28 cellular contexts compared by ENCODE assay signal in genomic region chr6:111779031-111779430, GRCh38.
DNase-seq lines count a peak whose midpoint lies in the region; ATAC-seq and TF ChIP-seq lines count a peak whose summit lies in the region.
"Had no signal": no experiment of that assay in that cellular context is flagged by ENCODE, and none has a peak within 500 bp of the region (broad histone marks: within the 10 kb centered on the region; RNA-seq: fewer than 3 reads in every experiment).

No MANE protein-coding gene starts in this region.

- H3K4me3 ChIP-seq in CD8-positive, alpha-beta T cell (ENCODE audit: low read depth, low read length) = no peak overlapping the region
- H3K4me3 ChIP-seq in gastroesophageal sphincter = no peak overlapping the region
- H3K4me3 ChIP-seq: A549, mucosa of descending colon, pancreas, skin epidermis, testis had no signal

- H3K4me3 Mint-ChIP-seq in activated CD8-positive, alpha-beta memory T cell treated with anti-CD3 and anti-CD28 coated beads, Interleukin-2, amount 10 ng/mL, durations not matched to agents 7 days and 5 days = peak overlapping the region; percentile 69
- H3K4me3 Mint-ChIP-seq in CD8-positive, alpha-beta T cell = no peak overlapping the region
- H3K4me3 Mint-ChIP-seq in activated T-helper 2 cell treated with anti-CD3 and anti-CD28 coated beads, Interferon-gamma antibody, Interleukin-2, Interleukin-4, amounts not matched to agents 10 μg/mL and 5 μg/mL and 100 μg/mL, durations not matched to agents 14 hours and 24 hours and 36 hours (ENCODE audit: low read depth) = no peak overlapping the region
- H3K4me3 Mint-ChIP-seq in naive thymus-derived CD8-positive, alpha-beta T cell = no peak overlapping the region
- H3K4me3 Mint-ChIP-seq: activated naive CD8-positive, alpha-beta T cell treated with anti-CD3 and anti-CD28 coated beads, Interleukin-2, amount 10 ng/mL, durations not matched to agents 7 days and 5 days had no signal

- peaks cover 41% of the 10 kb centered on the region for H3K36me3 Mint-ChIP-seq in activated CD8-positive, alpha-beta memory T cell treated with anti-CD3 and anti-CD28 coated beads, Interleukin-2, amount 10 ng/mL, durations not matched to agents 7 days and 5 days
- H3K36me3 Mint-ChIP-seq in CD8-positive, alpha-beta T cell = peaks cover 67% of the 10 kb centered on the region
- peaks cover 84% of the 10 kb centered on the region for H3K36me3 Mint-ChIP-seq in activated T-helper 2 cell treated with anti-CD3 and anti-CD28 coated beads, Interferon-gamma antibody, Interleukin-2, Interleukin-4, amounts not matched to agents 10 μg/mL and 5 μg/mL and 100 μg/mL, durations not matched to agents 14 hours and 24 hours and 36 hours (ENCODE audit: low read depth)
- H3K36me3 Mint-ChIP-seq in naive thymus-derived CD8-positive, alpha-beta T cell = peaks cover 0 to 37% (median 0%) of the 10 kb centered on the region in 3 donors

- no peaks in the 10 kb centered on the region for H3K9me3 ChIP-seq in CD8-positive, alpha-beta T cell (ENCODE audit: low read length)
- no peaks in the 10 kb centered on the region for H3K9me3 ChIP-seq in gastroesophageal sphincter
- H3K9me3 ChIP-seq: A549, mucosa of descending colon, pancreas, testis had no signal

- POLR2A ChIA-PET in CD8-positive, alpha-beta T cell (lab: Charles Lee) = interaction anchor here (0.7 to 1.5 kb wide), 3 partner anchors 9 to 89 kb away, joined by 3 to 5 read pairs (median 3); no protein-coding TSS in a partner anchor
- POLR2A ChIA-PET in naive thymus-derived CD8-positive, alpha-beta T cell (lab: Charles Lee) = interaction anchor here (1.0 to 1.2 kb wide), 2 partner anchors 17 to 26 kb away, joined by 3 to 7 read pairs; no protein-coding TSS in a partner anchor

- H3K4me1 Mint-ChIP-seq in activated CD8-positive, alpha-beta memory T cell treated with anti-CD3 and anti-CD28 coated beads, Interleukin-2, amount 10 ng/mL, durations not matched to agents 7 days and 5 days = peaks cover 93% of the 10 kb centered on the region
- peaks cover 96% of the 10 kb centered on the region for H3K4me1 Mint-ChIP-seq in CD8-positive, alpha-beta T cell (ENCODE audit: low read depth)
- H3K4me1 Mint-ChIP-seq in activated T-helper 2 cell treated with anti-CD3 and anti-CD28 coated beads, Interferon-gamma antibody, Interleukin-2, Interleukin-4, amounts not matched to agents 10 μg/mL and 5 μg/mL and 100 μg/mL, durations not matched to agents 14 hours and 24 hours and 36 hours (ENCODE audit: low read depth) = peaks cover 78% of the 10 kb centered on the region
- H3K4me1 Mint-ChIP-seq in naive thymus-derived CD8-positive, alpha-beta T cell = peaks cover 39 to 99% (median 95%) of the 10 kb centered on the region in 4 donors

- peaks cover 84% of the 10 kb centered on the region for H3K4me1 ChIP-seq in CD8-positive, alpha-beta T cell (ENCODE audit: insufficient read depth, low read length)
- peaks cover 0 to 53% (median 6%) of the 10 kb centered on the region in 3 donors for H3K4me1 ChIP-seq in gastroesophageal sphincter
- H3K4me1 ChIP-seq: A549, pancreas had no signal

- no peak for TF ChIP-seq POLR2A in gastroesophageal sphincter (IDR thresholded peaks at IDR 0.05)

- TF ChIP-seq CTCF in CD8-positive, alpha-beta T cell (IDR thresholded peaks at IDR 0.05) = no peak
- TF ChIP-seq CTCF in gastroesophageal sphincter (IDR thresholded peaks at IDR 0.05) = no peak

- 97 to 100% methylated on average over 3 of the region's 3 CpGs for WGBS in gastroesophageal sphincter (ENCODE audit: low coverage in 1 of 2), 2 donors

- ATAC-seq in activated CD8-positive, alpha-beta memory T cell treated with anti-CD3 and anti-CD28 coated beads, Interleukin-2, amount 10 ng/mL, durations not matched to agents 7 days and 5 days = no peak
- ATAC-seq in CD8-positive, alpha-beta T cell = no peak
- ATAC-seq in naive thymus-derived CD8-positive, alpha-beta T cell = no peak
- ATAC-seq in gastroesophageal sphincter = no peak
- ATAC-seq: A549, mucosa of descending colon, pancreas had no signal

- no peak for DNase-seq in activated CD8-positive, alpha-beta memory T cell treated with anti-CD3 and anti-CD28 coated beads, Interleukin-2, amount 10 ng/mL, durations not matched to agents 7 days and 5 days
- DNase-seq in activated CD8-positive, alpha-beta memory T cell treated with anti-CD3 and anti-CD28 coated beads, Interleukin-2, amount 50 U/mL, for 4 hours = no peak
- DNase-seq in CD8-positive, alpha-beta T cell = no peak
- DNase-seq in activated T-helper 2 cell treated with anti-CD3 and anti-CD28 coated beads, Interferon-gamma antibody, Interleukin-2, Interleukin-4, amounts not matched to agents 10 μg/mL and 5 μg/mL and 100 μg/mL, durations not matched to agents 14 hours and 24 hours and 36 hours (ENCODE audit: low spot score) = no peak
- DNase-seq in naive thymus-derived CD8-positive, alpha-beta T cell = no peak
- DNase-seq in NK-92 (lab: John Stamatoyannopoulos, UW; ENCODE audit: unreplicated experiment) (no peak), DMS114 treated with DMSO at 0.1 percent for 48 hours (lab: John Stamatoyannopoulos, UW; ENCODE audit: unreplicated experiment) (no peak)
- DNase-seq: activated CD4-positive, alpha-beta T cell treated with anti-CD3 and anti-CD28 coated beads, Interleukin-2, amount 50 U/mL, for 4 hours; activated naive CD8-positive, alpha-beta T cell treated with anti-CD3 and anti-CD28 coated beads, Interleukin-2, amount 10 ng/mL, durations not matched to agents 7 days and 5 days; caudate nucleus; cortex of kidney; effector memory CD4-positive, alpha-beta T cell; erythroblast; KBM-7; mammary epithelial cell; mucosa of descending colon; NCI-H1092 treated with DMSO at 0.1 percent for 48 hours; NCI-H1694 treated with DMSO at 0.1 percent for 48 hours; NCI-H2171 treated with DMSO at 0.1 percent for 48 hours; NCI-H510A; pancreas; retina; SIG-M5; stimulated activated naive CD4-positive, alpha-beta T cell; testis had no signal

- peak overlapping the region; percentile 89 for H3K27ac Mint-ChIP-seq in activated CD8-positive, alpha-beta memory T cell treated with anti-CD3 and anti-CD28 coated beads, Interleukin-2, amount 10 ng/mL, durations not matched to agents 7 days and 5 days
- peak overlapping the region; percentile 91 for H3K27ac Mint-ChIP-seq in CD8-positive, alpha-beta T cell
- H3K27ac Mint-ChIP-seq in activated T-helper 2 cell treated with anti-CD3 and anti-CD28 coated beads, Interferon-gamma antibody, Interleukin-2, Interleukin-4, amounts not matched to agents 10 μg/mL and 5 μg/mL and 100 μg/mL, durations not matched to agents 14 hours and 24 hours and 36 hours = peak overlapping the region; percentile 66
- peak overlapping the region in 9 of 10 donors; percentile 46 to 96 (median 85) for H3K27ac Mint-ChIP-seq in naive thymus-derived CD8-positive, alpha-beta T cell

- CTCF ChIA-PET in activated CD8-positive, alpha-beta memory T cell treated with anti-CD3 and anti-CD28 coated beads, Interleukin-2, amount 10 ng/mL, durations not matched to agents 7 days and 5 days (lab: Charles Lee) = interaction anchor here (0.7 to 6.4 kb wide), 12 partner anchors 10 to 211 kb away, joined by 3 to 52 read pairs (median 4); no protein-coding TSS in a partner anchor
- CTCF ChIA-PET in CD8-positive, alpha-beta T cell (lab: Charles Lee) = interaction anchor here (1.1 to 1.7 kb wide), 4 partner anchors 18 to 217 kb away, joined by 4 to 6 read pairs (median 4); no protein-coding TSS in a partner anchor

- no peaks in the 10 kb centered on the region for H3K27me3 ChIP-seq in CD8-positive, alpha-beta T cell (ENCODE audit: insufficient read depth, low read length)
- no peaks in the 10 kb centered on the region for H3K27me3 ChIP-seq in gastroesophageal sphincter
- H3K27me3 ChIP-seq: pancreas, testis had no signal

- H3K9me3 Mint-ChIP-seq in activated CD8-positive, alpha-beta memory T cell treated with anti-CD3 and anti-CD28 coated beads, Interleukin-2, amount 10 ng/mL, durations not matched to agents 7 days and 5 days (ENCODE audit: low read depth) = no peaks in the 10 kb centered on the region
- H3K9me3 Mint-ChIP-seq in CD8-positive, alpha-beta T cell = no peaks in the 10 kb centered on the region
- no peaks in the 10 kb centered on the region for H3K9me3 Mint-ChIP-seq in activated T-helper 2 cell treated with anti-CD3 and anti-CD28 coated beads, Interferon-gamma antibody, Interleukin-2, Interleukin-4, amounts not matched to agents 10 μg/mL and 5 μg/mL and 100 μg/mL, durations not matched to agents 14 hours and 24 hours and 36 hours
- H3K9me3 Mint-ChIP-seq in naive thymus-derived CD8-positive, alpha-beta T cell = no peaks in the 10 kb centered on the region
- H3K9me3 Mint-ChIP-seq: activated naive CD8-positive, alpha-beta T cell treated with anti-CD3 and anti-CD28 coated beads, Interleukin-2, amount 10 ng/mL, durations not matched to agents 7 days and 5 days had no signal

- no peaks in the 10 kb centered on the region for H3K36me3 ChIP-seq in CD8-positive, alpha-beta T cell (ENCODE audit: insufficient read depth, low read length)
- H3K36me3 ChIP-seq in gastroesophageal sphincter = no peaks in the 10 kb centered on the region
- H3K36me3 ChIP-seq: pancreas had no signal

- H3K27ac ChIP-seq in CD8-positive, alpha-beta T cell (ENCODE audit: low read depth, low read length) = no peak overlapping the region
- no peak overlapping the region for H3K27ac ChIP-seq in gastroesophageal sphincter
- H3K27ac ChIP-seq: A549, pancreas, testis had no signal

- TF ChIP-seq EP300 in gastroesophageal sphincter (IDR thresholded peaks at IDR 0.05) = no peak

- no peaks in the 10 kb centered on the region for H3K27me3 Mint-ChIP-seq in activated CD8-positive, alpha-beta memory T cell treated with anti-CD3 and anti-CD28 coated beads, Interleukin-2, amount 10 ng/mL, durations not matched to agents 7 days and 5 days
- H3K27me3 Mint-ChIP-seq in CD8-positive, alpha-beta T cell (ENCODE audit: low read depth) = no peaks in the 10 kb centered on the region
- H3K27me3 Mint-ChIP-seq in activated T-helper 2 cell treated with anti-CD3 and anti-CD28 coated beads, Interferon-gamma antibody, Interleukin-2, Interleukin-4, amounts not matched to agents 10 μg/mL and 5 μg/mL and 100 μg/mL, durations not matched to agents 14 hours and 24 hours and 36 hours (ENCODE audit: low read depth) = no peaks in the 10 kb centered on the region
- H3K27me3 Mint-ChIP-seq in naive thymus-derived CD8-positive, alpha-beta T cell = no peaks in the 10 kb centered on the region
- H3K27me3 Mint-ChIP-seq: activated naive CD8-positive, alpha-beta T cell treated with anti-CD3 and anti-CD28 coated beads, Interleukin-2, amount 10 ng/mL, durations not matched to agents 7 days and 5 days had no signal

- intact Hi-C loops in CD8-positive, alpha-beta T cell (cut with DNase I, micrococcal nuclease) = loop anchor here in 1 of 2 experiments (2.0 kb wide), 1 partner anchor 16 kb away; no protein-coding TSS in a partner anchor
- intact Hi-C loops in activated T-helper 2 cell treated with anti-CD3 and anti-CD28 coated beads, Interferon-gamma antibody, Interleukin-2, Interleukin-4, amounts not matched to agents 10 μg/mL and 5 μg/mL and 100 μg/mL, durations not matched to agents 14 hours and 24 hours and 36 hours (cut with micrococcal nuclease) = no loop called here
